ENCODE assay signal across 25 cellular contexts in the genomic region with DNA sequence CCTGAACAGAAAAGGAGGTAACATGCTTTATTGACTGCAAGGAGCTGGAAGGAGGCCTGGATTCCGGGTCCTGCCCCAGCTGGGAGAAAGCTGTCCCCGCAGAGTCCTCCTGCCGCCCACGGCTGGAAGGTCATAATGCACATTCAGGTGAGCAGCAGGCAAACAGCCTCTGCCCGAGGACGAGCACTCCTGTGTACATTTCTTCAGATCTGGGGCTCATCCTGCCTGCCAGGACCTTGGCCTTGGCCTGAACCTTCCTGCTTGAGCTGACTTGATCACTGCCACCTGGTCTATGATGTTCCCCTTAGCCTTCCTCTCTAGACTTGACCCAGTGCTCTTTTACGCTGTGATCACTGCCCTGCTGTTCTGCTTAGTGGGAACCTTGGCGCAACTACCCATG.
"Had no signal": no experiment of that assay in that cellular context is flagged by ENCODE, and none has a peak within 500 bp of the region (broad histone marks: within the 10 kb centered on the region; RNA-seq: fewer than 3 reads in every experiment).

No MANE protein-coding gene starts in this region.

- DNase-seq: heart right ventricle; islet precursor cell; left ventricle myocardium inferior; naive thymus-derived CD8-positive, alpha-beta T cell; pancreas; retina; right cardiac atrium; sigmoid colon; small intestine; spleen; stimulated activated CD4-positive, alpha-beta T cell treated with anti-CD3 and anti-CD28 coated beads, Interleukin-4, amount 100 ng/mL, for 24 hours; stimulated activated naive CD4-positive, alpha-beta T cell; tibial artery; uterus had no signal

- H3K4me3 ChIP-seq: heart right ventricle, hepatocyte, left ventricle myocardium inferior, lung, pancreas, prostate gland, sigmoid colon, spleen, suprapubic skin, thoracic aorta, tibial artery, uterus had no signal

- H3K27me3 ChIP-seq: heart right ventricle, hepatocyte, pancreas, sigmoid colon, spleen, suprapubic skin, tibial artery, uterus had no signal

- H3K9me3 Mint-ChIP-seq: memory B cell; naive thymus-derived CD8-positive, alpha-beta T cell; nephron; stimulated activated effector memory CD8-positive, alpha-beta T cell treated with anti-CD3 and anti-CD28 coated beads, Interleukin-12 subunit alpha, Interleukin-12 subunit beta, amount 100 ng/mL, for 72 hours; stimulated activated naive CD8-positive, alpha-beta T cell treated with anti-CD3 and anti-CD28 coated beads, Interleukin-15, Interleukin-2, amounts not matched to agents 100 ng/mL and 50 ng/mL, for 24 hours; type B pancreatic cell had no signal

- H3K27ac Mint-ChIP-seq: memory B cell; stimulated activated effector memory CD8-positive, alpha-beta T cell treated with anti-CD3 and anti-CD28 coated beads, Interleukin-12 subunit alpha, Interleukin-12 subunit beta, amount 100 ng/mL, for 72 hours; stimulated activated naive CD8-positive, alpha-beta T cell treated with anti-CD3 and anti-CD28 coated beads, Interleukin-15, Interleukin-2, amounts not matched to agents 100 ng/mL and 50 ng/mL, for 24 hours; type B pancreatic cell had no signal

- H3K27ac ChIP-seq: heart right ventricle, hepatocyte, left ventricle myocardium inferior, pancreas, prostate gland, sigmoid colon, spleen, suprapubic skin, thoracic aorta, tibial artery, uterus had no signal

- H3K9me3 ChIP-seq: heart right ventricle, left ventricle myocardium inferior, pancreas, prostate gland, sigmoid colon, spleen, suprapubic skin, thoracic aorta, tibial artery, uterus had no signal

- H3K27me3 Mint-ChIP-seq: naive thymus-derived CD8-positive, alpha-beta T cell; stimulated activated naive CD8-positive, alpha-beta T cell treated with anti-CD3 and anti-CD28 coated beads, Interleukin-15, Interleukin-2, amounts not matched to agents 100 ng/mL and 50 ng/mL, for 24 hours had no signal

- H3K36me3 ChIP-seq: prostate gland, spleen, uterus had no signal

- H3K4me2 ChIP-seq: hepatocyte had no signal

- H3K4me1 ChIP-seq: pancreas, prostate gland, uterus had no signal

- H3K4me3 Mint-ChIP-seq: memory B cell; naive thymus-derived CD8-positive, alpha-beta T cell; nephron; neural crest cell; stimulated activated effector memory CD8-positive, alpha-beta T cell treated with anti-CD3 and anti-CD28 coated beads, Interleukin-12 subunit alpha, Interleukin-12 subunit beta, amount 100 ng/mL, for 72 hours; stimulated activated naive CD8-positive, alpha-beta T cell treated with anti-CD3 and anti-CD28 coated beads, Interleukin-15, Interleukin-2, amounts not matched to agents 100 ng/mL and 50 ng/mL, for 24 hours; type B pancreatic cell had no signal

- H3K4me1 Mint-ChIP-seq: naive thymus-derived CD8-positive, alpha-beta T cell; stimulated activated effector memory CD8-positive, alpha-beta T cell treated with anti-CD3 and anti-CD28 coated beads, Interleukin-12 subunit alpha, Interleukin-12 subunit beta, amount 100 ng/mL, for 72 hours had no signal

- FAIRE-seq: pancreas, small intestine had no signal

- H2AFZ ChIP-seq: hepatocyte had no signal

- H3K36me3 Mint-ChIP-seq: memory B cell; stimulated activated effector memory CD8-positive, alpha-beta T cell treated with anti-CD3 and anti-CD28 coated beads, Interleukin-12 subunit alpha, Interleukin-12 subunit beta, amount 100 ng/mL, for 72 hours had no signal
